Comparison of ENCODE assay signal across 14 cellular contexts in genomic region chr9:108186996-108187395, GRCh38.
A peak's percentile ranks its signal among the peaks of the same experiment; 100 is the strongest.
DNase-seq lines count a peak whose midpoint lies in the region; ATAC-seq and TF ChIP-seq lines count a peak whose summit lies in the region.
"Had no signal": no experiment of that assay in that cellular context is flagged by ENCODE, and none has a peak within 500 bp of the region (broad histone marks: within the 10 kb centered on the region; RNA-seq: fewer than 3 reads in every experiment).

No MANE protein-coding gene starts in this region.

- intact Hi-C loops in upper lobe of right lung (cut with DNase I), result no loop called here
- intact Hi-C loops in activated CD4-positive, alpha-beta memory T cell treated with anti-CD3 and anti-CD28 coated beads for 36 hours (cut with micrococcal nuclease), result no loop called here

- no peaks in the 10 kb centered on the region for H3F3A ChIP-seq in SK-N-SH (replicated peaks; ENCODE audit: insufficient read depth)

- H3K27me3 Mint-ChIP-seq in activated CD4-positive, alpha-beta memory T cell treated with anti-CD3 and anti-CD28 coated beads for 36 hours, result no peaks in the 10 kb centered on the region

- no peak overlapping the region for H2AFZ ChIP-seq in SK-N-SH (ENCODE audit: low read depth)

- H3K9ac ChIP-seq in SK-N-SH, result no peak overlapping the region
- H3K9ac ChIP-seq: KMS-11 had no signal

- ATAC-seq in SK-N-SH treated with all-trans-retinoic acid at 6 μM for 48 hours (peak; percentile 37; the same call in 1 of the 3 replicates), upper lobe of right lung (peak; percentile 33), HG03045 (IDR thresholded peaks at IDR 0.05; ENCODE audit: unreplicated experiment) (no peak)
- ATAC-seq: foreskin keratinocyte had no signal

- TF ChIP-seq EP300 in SK-N-SH (IDR thresholded peaks at IDR 0.05; ENCODE audit: borderline replicate concordance in 1 of 2, low read depth in 1 of 2, low read length in 1 of 2), result no peak

- DNase-seq in SK-N-SH (no peak), fibroblast of the aortic adventitia (ENCODE audit: low read depth) (peak; percentile 97), mucosa of gallbladder (ENCODE audit: low spot score) (peak; percentile 53), upper lobe of right lung (no peak), coronary artery (ENCODE audit: low spot score) (no peak)
- no peak for DNase-seq in activated CD4-positive, alpha-beta memory T cell treated with anti-CD3 and anti-CD28 coated beads for 36 hours
- DNase-seq: activated effector memory CD4-positive, alpha-beta T cell treated with anti-CD3 and anti-CD28 coated beads, Interleukin-2, amount 50 U/mL, for 16 hours; foreskin keratinocyte; mesendoderm; OCI-M1 had no signal

- H3K27me3 ChIP-seq in SK-N-SH (ENCODE audit: insufficient read depth) (no peaks in the 10 kb centered on the region; the same call in 1 of the 2 replicates), upper lobe of right lung (no peaks in the 10 kb centered on the region)
- H3K27me3 ChIP-seq: foreskin keratinocyte, tibial nerve had no signal

- H3K4me3 Mint-ChIP-seq in activated CD4-positive, alpha-beta memory T cell treated with anti-CD3 and anti-CD28 coated beads for 36 hours, result no peak overlapping the region

- TF ChIP-seq RAD21 in SK-N-SH (IDR thresholded peaks at IDR 0.05; ENCODE audit: low read length), result no peak

- peaks cover 9% of the 10 kb centered on the region for H3K9me3 Mint-ChIP-seq in activated CD4-positive, alpha-beta memory T cell treated with anti-CD3 and anti-CD28 coated beads for 36 hours

- TF ChIP-seq CTCF in SK-N-SH (IDR thresholded peaks at IDR 0.05) (no peak), fibroblast of the aortic adventitia (IDR thresholded peaks at IDR 0.05; ENCODE audit: insufficient read depth, low read length) (no peak), upper lobe of right lung (IDR thresholded peaks at IDR 0.05) (no peak), coronary artery (IDR thresholded peaks at IDR 0.05) (no peak)

- no peak overlapping the region for H3K4me3 ChIP-seq in SK-N-SH (ENCODE audit: low read depth in 2 of 2, low read length in 1 of 2)
- H3K4me3 ChIP-seq in fibroblast of the aortic adventitia (ENCODE audit: low read depth, low read length), result no peak overlapping the region
- H3K4me3 ChIP-seq in upper lobe of right lung, result no peak overlapping the region
- H3K4me3 ChIP-seq in coronary artery, result no peak overlapping the region
- H3K4me3 ChIP-seq: tibial nerve had no signal

- H3K9me3 ChIP-seq in SK-N-SH (no peaks in the 10 kb centered on the region), upper lobe of right lung (no peaks in the 10 kb centered on the region)
- H3K9me3 ChIP-seq: tibial nerve had no signal

- no peak overlapping the region for H3K27ac Mint-ChIP-seq in activated CD4-positive, alpha-beta memory T cell treated with anti-CD3 and anti-CD28 coated beads for 36 hours

- H4K20me1 ChIP-seq in SK-N-SH (ENCODE audit: insufficient read depth), result no peaks in the 10 kb centered on the region

- POLR2A ChIA-PET in SK-N-SH (lab: Yijun Ruan, JAX), result no interaction called here
- POLR2A ChIA-PET in activated CD4-positive, alpha-beta memory T cell treated with anti-CD3 and anti-CD28 coated beads for 36 hours (lab: Charles Lee), result no interaction called here

- no peaks in the 10 kb centered on the region for H3K9me2 ChIP-seq in SK-N-SH

- WGBS in SK-N-SH (ENCODE audit: low lambda C conversion rate), result 57% methylated on average over 1 of the region's 1 CpG

- CTCF ChIA-PET in SK-N-SH (lab: Yijun Ruan, JAX), result interaction anchor here (1.2 to 1.6 kb wide), 2 partner anchors 8 to 9 kb away, joined by 3 to 4 read pairs; no protein-coding TSS in a partner anchor
- CTCF ChIA-PET in activated CD4-positive, alpha-beta memory T cell treated with anti-CD3 and anti-CD28 coated beads for 36 hours (lab: Charles Lee), result no interaction called here

- no peaks in the 10 kb centered on the region for H3K36me3 Mint-ChIP-seq in activated CD4-positive, alpha-beta memory T cell treated with anti-CD3 and anti-CD28 coated beads for 36 hours

- no peaks in the 10 kb centered on the region for H3K4me1 ChIP-seq in SK-N-SH (ENCODE audit: control insufficient read depth in 1 of 2, insufficient read depth in 2 of 2, low read depth in 1 of 2, low read length in 1 of 2)
- no peaks in the 10 kb centered on the region for H3K4me1 ChIP-seq in upper lobe of right lung

- H3K27ac ChIP-seq in SK-N-SH (ENCODE audit: low read depth in 2 of 2, low read length in 1 of 2) (no peak overlapping the region), upper lobe of right lung (no peak overlapping the region), coronary artery (no peak overlapping the region)
- H3K27ac ChIP-seq: foreskin keratinocyte, KMS-11 had no signal

- no peaks in the 10 kb centered on the region for H3K4me1 Mint-ChIP-seq in activated CD4-positive, alpha-beta memory T cell treated with anti-CD3 and anti-CD28 coated beads for 36 hours (ENCODE audit: low read depth)

- H3K4me2 ChIP-seq in SK-N-SH, result no peak overlapping the region
- H3K4me2 ChIP-seq: KMS-11 had no signal

- H3K79me2 ChIP-seq in SK-N-SH (ENCODE audit: insufficient read depth), result no peaks in the 10 kb centered on the region

- H3K36me3 ChIP-seq in SK-N-SH (replicated peaks in 1 of 2; ENCODE audit: control insufficient read depth in 1 of 2, insufficient read depth in 2 of 2, low read length in 1 of 2) (no peaks in the 10 kb centered on the region), upper lobe of right lung (no peaks in the 10 kb centered on the region)
- H3K36me3 ChIP-seq: tibial nerve had no signal

TF ChIP-seq in SK-N-SH treated with all-trans-retinoic acid at 6 μM for 48 hours, 23 proteins besides CTCF, POLR2A, EP300 and RAD21 (continues in another document):
- TF ChIP-seq PATZ1 (CRISPR knock-in tag; IDR thresholded peaks at IDR 0.05; ENCODE audit: borderline replicate concordance), result no peak
- no peak for TF ChIP-seq BACH2 (CRISPR knock-in tag; IDR thresholded peaks at IDR 0.05; ENCODE audit: borderline replicate concordance)

TF ChIP-seq in SK-N-SH, 30 proteins besides CTCF, POLR2A, EP300 and RAD21:
- TF ChIP-seq MAX (IDR thresholded peaks at IDR 0.05; ENCODE audit: low read depth), result no peak
- TF ChIP-seq EZH2phosphoT487 (IDR thresholded peaks at IDR 0.05; ENCODE audit: borderline replicate concordance, low read depth), result no peak
- no peak for TF ChIP-seq TCF12 (IDR thresholded peaks at IDR 0.05)
- TF ChIP-seq, protein P1, sequence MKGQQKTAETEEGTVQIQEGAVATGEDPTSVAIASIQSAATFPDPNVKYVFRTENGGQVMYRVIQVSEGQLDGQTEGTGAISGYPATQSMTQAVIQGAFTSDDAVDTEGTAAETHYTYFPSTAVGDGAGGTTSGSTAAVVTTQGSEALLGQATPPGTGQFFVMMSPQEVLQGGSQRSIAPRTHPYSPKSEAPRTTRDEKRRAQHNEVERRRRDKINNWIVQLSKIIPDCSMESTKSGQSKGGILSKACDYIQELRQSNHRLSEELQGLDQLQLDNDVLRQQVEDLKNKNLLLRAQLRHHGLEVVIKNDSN (IDR thresholded peaks at IDR 0.05; ENCODE audit: borderline replicate concordance, low read depth), result no peak
- no peak for TF ChIP-seq SMC3 (IDR thresholded peaks at IDR 0.05; ENCODE audit: low read depth, low read length)
- no peak for TF ChIP-seq CHD2 (IDR thresholded peaks at IDR 0.05; ENCODE audit: low read length, partially characterized antibody)
- no peak for TF ChIP-seq FOSL2 (IDR thresholded peaks at IDR 0.05; ENCODE audit: borderline replicate concordance, low read depth)
- TF ChIP-seq RCOR1 (IDR thresholded peaks at IDR 0.05; ENCODE audit: low read length), result no peak
- TF ChIP-seq JUND (IDR thresholded peaks at IDR 0.05), result no peak
- TF ChIP-seq FOXJ3 (CRISPR knock-in tag; IDR thresholded peaks at IDR 0.05), result no peak
- TF ChIP-seq TAF1 (IDR thresholded peaks at IDR 0.05; ENCODE audit: borderline replicate concordance, low read depth, low read length), result no peak
- TF ChIP-seq RFX5 (IDR thresholded peaks at IDR 0.05; ENCODE audit: low read length), result no peak
- TF ChIP-seq NRF1 (IDR thresholded peaks at IDR 0.05; ENCODE audit: low read depth, low read length), result no peak
- TF ChIP-seq SIN3A (IDR thresholded peaks at IDR 0.05; ENCODE audit: borderline replicate concordance, low read depth, low read length), result no peak
- TF ChIP-seq IRF3 (IDR thresholded peaks at IDR 0.05; ENCODE audit: low read depth, low read length), result no peak

Comparison
In these comparisons a context has a peak if more than half of its experiments do, and no peak if none do; other contexts are left out.
1. DNase-seq: peak in fibroblast of the aortic adventitia (single experiment) and mucosa of gallbladder (single experiment); none in SK-N-SH (single experiment), upper lobe of right lung (single experiment), activated CD4-positive, alpha-beta memory T cell treated with anti-CD3 and anti-CD28 coated beads for 36 hours (single experiment) and coronary artery (single experiment).